In the genomic region with DNA sequence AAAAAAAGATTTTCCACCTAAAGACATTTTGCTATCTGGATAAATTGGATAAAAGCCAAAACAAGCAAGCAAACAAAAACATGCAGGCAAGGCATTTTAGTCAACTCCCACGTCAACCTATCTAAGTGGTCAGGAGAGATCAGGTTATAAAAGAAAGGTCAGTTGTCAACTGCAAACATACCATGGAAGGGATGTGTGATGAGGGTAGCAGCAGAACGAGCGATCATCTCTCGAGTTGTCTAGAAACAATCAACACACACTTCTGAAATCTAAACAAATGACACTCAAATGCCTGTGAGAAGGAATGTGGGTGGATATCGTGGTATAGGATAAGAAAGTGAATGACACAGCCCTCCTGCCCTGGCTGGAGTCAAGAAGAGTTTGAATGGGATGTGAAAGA, we compare ENCODE assay signal across 1 cellular context.
TF ChIP-seq lines count a peak whose summit lies in the region.

No MANE protein-coding gene starts in this region.

TF ChIP-seq in WTC11, 78 proteins besides CTCF, POLR2A, EP300 and RAD21 (continued from another document):
- TF ChIP-seq ZSCAN18 (CRISPR knock-in tag; IDR thresholded peaks at IDR 0.05) (no peak), ZNF671 (CRISPR knock-in tag; IDR thresholded peaks at IDR 0.05) (no peak), CREB1 (CRISPR knock-in tag; IDR thresholded peaks at IDR 0.05) (no peak), ATF3 (CRISPR knock-in tag; conservative IDR thresholded peaks at IDR 0.05) (no peak), ZNF263 (CRISPR knock-in tag; IDR thresholded peaks at IDR 0.05; ENCODE audit: low read depth) (no peak), CBFB (CRISPR knock-in tag; IDR thresholded peaks at IDR 0.05; ENCODE audit: low read depth) (no peak), JAZF1 (CRISPR knock-in tag; IDR thresholded peaks at IDR 0.05) (no peak)
- TF ChIP-seq, protein P1, sequence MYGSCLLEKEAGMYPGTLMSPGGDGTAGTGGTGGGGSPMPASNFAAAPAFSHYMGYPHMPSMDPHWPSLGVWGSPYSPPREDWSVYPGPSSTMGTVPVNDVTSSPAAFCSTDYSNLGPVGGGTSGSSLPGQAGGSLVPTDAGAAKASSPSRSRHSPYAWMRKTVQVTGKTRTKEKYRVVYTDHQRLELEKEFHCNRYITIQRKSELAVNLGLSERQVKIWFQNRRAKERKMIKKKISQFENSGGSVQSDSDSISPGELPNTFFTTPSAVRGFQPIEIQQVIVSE (CRISPR knock-in tag; IDR thresholded peaks at IDR 0.05; ENCODE audit: borderline replicate concordance), result no peak
